Comparison of ENCODE assay signal across 8 cellular contexts in genomic region chr2:33476100-33476792, GRCh38. TPM values are rescaled to one million over a fixed set of nuclear protein-coding genes. Genes with fewer than 3 reads are reported as not detected.
A peak's percentile ranks its signal among the peaks of the same experiment; 100 is the strongest.
DNase-seq lines count a peak whose midpoint lies in the region; ATAC-seq and TF ChIP-seq lines count a peak whose summit lies in the region.

Gene RASGRP3 (plus strand): TSS chr2:33476649. CDS start chr2:33515137, 38,488 bp downstream.

- H3K27ac Mint-ChIP-seq in activated B cell treated with CpG ODN at 0.5 μM for 24 hours = peak within 1 kb of the TSS; percentile 98

- POLR2A ChIA-PET in activated B cell treated with CpG ODN at 0.5 μM for 24 hours (lab: Charles Lee) = interaction anchor here (0.9 to 11.3 kb wide), 16 partner anchors 8 to 1413 kb away, joined by 3 to 421 read pairs (median 8); partner anchors contain the start of genes FAM98A and SPAST

- peaks cover 5 to 56% (median 44%) of the 10 kb centered on the region in 6 donors for H3K4me1 ChIP-seq in spleen

- peak within 1 kb of the TSS; percentile 97 for H3K4me3 Mint-ChIP-seq in activated B cell treated with CpG ODN at 0.5 μM for 24 hours

- 0 to 2% (median 0%) methylated on average over 18 of the region's 18 CpGs for WGBS in spleen, 5 donors

- no peaks in the 10 kb centered on the region for H3K9me3 ChIP-seq in spleen

- TF ChIP-seq CTCF in activated B cell treated with CpG ODN at 0.5 μM for 24 hours (IDR thresholded peaks at IDR 0.05) (no peak), cardiac fibroblast (IDR thresholded peaks at IDR 0.05; ENCODE audit: low read depth, low read length) (no peak), spleen (IDR thresholded peaks at IDR 0.05 in 8 of 11, conservative IDR thresholded peaks at IDR 0.05 in 3 of 11) (no peak)

- H3K9me3 Mint-ChIP-seq in activated B cell treated with CpG ODN at 0.5 μM for 24 hours = no peaks in the 10 kb centered on the region

- H3K27me3 Mint-ChIP-seq in activated B cell treated with CpG ODN at 0.5 μM for 24 hours = no peaks in the 10 kb centered on the region

- ATAC-seq in HG02870 (IDR thresholded peaks at IDR 0.05; ENCODE audit: unreplicated experiment) (peak; percentile 50), activated B cell treated with CpG ODN at 0.5 μM for 24 hours (ENCODE audit: low read depth) (peak; percentile 48)

- peaks cover 44% of the 10 kb centered on the region for H3K36me3 Mint-ChIP-seq in activated B cell treated with CpG ODN at 0.5 μM for 24 hours (ENCODE audit: low read depth)

- H3K27ac ChIP-seq in spleen = peak within 1 kb of the TSS; percentile 84 to 97 (median 93)

- CTCF ChIA-PET in activated B cell treated with CpG ODN at 0.5 μM for 24 hours (lab: Charles Lee) = interaction anchor here (0.6 to 3.0 kb wide), 28 partner anchors 9 to 123 kb away, joined by 3 to 63 read pairs (median 4); partner anchors contain the start of gene FAM98A

- no peaks in the 10 kb centered on the region for H3K27me3 ChIP-seq in spleen (replicated peaks in 1 of 7)

- H3K4me1 Mint-ChIP-seq in activated B cell treated with CpG ODN at 0.5 μM for 24 hours = peaks cover 53% of the 10 kb centered on the region

- DNase-seq in NCI-H1092 treated with DMSO at 0.1 percent for 48 hours (lab: John Stamatoyannopoulos, UW) (peak; percentile 3), NCI-H1092 (lab: John Stamatoyannopoulos, UW) (no peak), NCI-H2029 treated with DMSO at 0.1 percent for 48 hours (lab: John Stamatoyannopoulos, UW) (peak; percentile 53), activated B cell treated with CpG ODN at 0.5 μM for 24 hours (peak; percentile 62), cardiac fibroblast (ENCODE audit: low read depth in 2 of 2) (peak; percentile 91 to 94), iris pigment epithelial cell (ENCODE audit: low read depth) (peak; percentile 98), spleen (peak; percentile 93)

- intact Hi-C loops in activated B cell treated with CpG ODN at 0.5 μM for 24 hours (cut with micrococcal nuclease) = loop anchor here (1.0 to 10.0 kb wide), 3 partner anchors 8 to 1121 kb away; partner anchors contain the start of gene BIRC6
- intact Hi-C loops in spleen (cut with DNase I; ENCODE audit: low total_unique reads) = loop anchor here (10.0 kb wide), 2 partner anchors 79 to 109 kb away; no protein-coding TSS in a partner anchor

- H3K36me3 ChIP-seq in spleen = peaks cover 0 to 2% (median 0%) of the 10 kb centered on the region in 6 donors

- peak in 2 of 3 donors; percentile 35 to 61 for TF ChIP-seq POLR2A in spleen (IDR thresholded peaks at IDR 0.05)

- H3K4me3 ChIP-seq in cardiac fibroblast (replicated peaks in 1 of 2; ENCODE audit: low read depth in 2 of 2, low read length in 2 of 2) (peak within 1 kb of the TSS; percentile 53 to 64), spleen (peak within 1 kb of the TSS; percentile 53 to 75 (median 57))

RNA-seq across cellular contexts. Expression of gene RASGRP3, which starts in this region (rescaled TPM):
- total RNA-seq in activated B cell treated with CpG ODN at 0.5 μM for 24 hours = 179 and 205 TPM in 2 replicates
- total RNA-seq in spleen = 10 to 100 TPM; 38.7 to 68.1 (median 48.7) TPM
- 10 to 100 TPM; 13.2 to 15.9 (median 14.0) TPM for polyA plus RNA-seq in spleen
